In genomic region chrX:35040871-35041270, GRCh38 we compare ENCODE assay signal across 23 cellular contexts.
"Had no signal": no experiment of that assay in that cellular context is flagged by ENCODE, and none has a peak within 500 bp of the region (broad histone marks: within the 10 kb centered on the region; RNA-seq: fewer than 3 reads in every experiment).

No MANE protein-coding gene starts in this region.

- H3K4me1 ChIP-seq: foreskin keratinocyte, lower lobe of right lung, parathyroid adenoma, spleen, upper lobe of left lung had no signal

- H3K9ac ChIP-seq: parathyroid adenoma had no signal

- ATAC-seq: activated CD4-positive, alpha-beta T cell treated with anti-CD3 and anti-CD28 coated beads for 36 hours; esophagus mucosa; foreskin keratinocyte; left colon; lower lobe of right lung; natural killer cell treated with Interleukin-12 subunit alpha and Interleukin-12 subunit beta and Interleukin-15 and Interleukin-18, amount 100 ng/mL, for 72 hours; sciatic nerve; stimulated activated memory B cell treated with anti-CD40 and anti-IgM and Interleukin-4, amounts not matched to agents 10 μg/mL and 1 μg/mL and 100 μg/mL, for 72 hours had no signal

- H3K27me3 ChIP-seq: foreskin keratinocyte, hepatocyte, neutrophil, spleen, upper lobe of left lung had no signal

- H2AFZ ChIP-seq: hepatocyte, parathyroid adenoma had no signal

- H3K4me3 ChIP-seq: hepatocyte, lower lobe of right lung, spleen, thoracic aorta, upper lobe of left lung had no signal

- DNase-seq: activated CD4-positive, alpha-beta memory T cell treated with anti-CD3 and anti-CD28 coated beads for 36 hours; activated CD4-positive, alpha-beta T cell treated with anti-CD3 and anti-CD28 coated beads for 36 hours; activated naive CD4-positive, alpha-beta T cell treated with Interleukin-2 at 50 U/mL for 16 hours; activated naive CD8-positive, alpha-beta T cell treated with anti-CD3 and anti-CD28 coated beads, Interleukin-2, amount 10 ng/mL, durations not matched to agents 7 days and 5 days; activated T-cell treated with anti-CD3 and anti-CD28 coated beads, Interleukin-2, amount 50 U/mL, for 1 hour; anterior cingulate cortex; cortex of kidney; left colon; lower lobe of right lung; spleen; stimulated activated CD4-positive, alpha-beta T cell treated with anti-CD3 and anti-CD28 coated beads, Interleukin-4, amount 100 ng/mL, for 4 hours; upper lobe of left lung had no signal

- H3K4me1 Mint-ChIP-seq: activated CD4-positive, alpha-beta T cell treated with anti-CD3 and anti-CD28 coated beads for 36 hours; activated naive CD8-positive, alpha-beta T cell treated with anti-CD3 and anti-CD28 coated beads, Interleukin-2, amount 10 ng/mL, durations not matched to agents 7 days and 5 days; stimulated activated memory B cell treated with anti-CD40 and anti-IgM and Interleukin-4, amounts not matched to agents 10 μg/mL and 1 μg/mL and 100 μg/mL, for 72 hours had no signal

- H3K9me3 ChIP-seq: lower lobe of right lung, neutrophil, thoracic aorta had no signal

- H3K4me3 Mint-ChIP-seq: activated CD4-positive, alpha-beta memory T cell treated with anti-CD3 and anti-CD28 coated beads for 36 hours; activated CD4-positive, alpha-beta T cell treated with anti-CD3 and anti-CD28 coated beads for 36 hours; activated naive CD8-positive, alpha-beta T cell treated with anti-CD3 and anti-CD28 coated beads, Interleukin-2, amount 10 ng/mL, durations not matched to agents 7 days and 5 days; natural killer cell treated with Interleukin-12 subunit alpha and Interleukin-12 subunit beta and Interleukin-15 and Interleukin-18, amount 100 ng/mL, for 72 hours; stimulated activated memory B cell treated with anti-CD40 and anti-IgM and Interleukin-4, amounts not matched to agents 10 μg/mL and 1 μg/mL and 100 μg/mL, for 72 hours; T-helper 2 cell treated with Interferon-gamma antibody and Interleukin-4, amounts not matched to agents 5 μg/mL and 100 μg/mL, for 36 hours had no signal

- H3K9me3 Mint-ChIP-seq: activated naive CD8-positive, alpha-beta T cell treated with anti-CD3 and anti-CD28 coated beads, Interleukin-2, amount 10 ng/mL, durations not matched to agents 7 days and 5 days had no signal

- H3K27ac Mint-ChIP-seq: activated CD4-positive, alpha-beta memory T cell treated with anti-CD3 and anti-CD28 coated beads for 36 hours; activated CD4-positive, alpha-beta T cell treated with anti-CD3 and anti-CD28 coated beads for 36 hours; activated naive CD8-positive, alpha-beta T cell treated with anti-CD3 and anti-CD28 coated beads, Interleukin-2, amount 10 ng/mL, durations not matched to agents 7 days and 5 days; activated T-helper 2 cell treated with anti-CD3 and anti-CD28 coated beads, Interferon-gamma antibody, Interleukin-2, Interleukin-4, amounts not matched to agents 10 μg/mL and 5 μg/mL and 100 μg/mL, durations not matched to agents 14 hours and 24 hours and 36 hours; natural killer cell treated with Interleukin-12 subunit alpha and Interleukin-12 subunit beta and Interleukin-15 and Interleukin-18, amount 100 ng/mL, for 72 hours; stimulated activated memory B cell treated with anti-CD40 and anti-IgM and Interleukin-4, amounts not matched to agents 10 μg/mL and 1 μg/mL and 100 μg/mL, for 72 hours; T-helper 2 cell treated with Interferon-gamma antibody and Interleukin-4, amounts not matched to agents 5 μg/mL and 100 μg/mL, for 36 hours had no signal

- H3K4me2 ChIP-seq: hepatocyte had no signal

- H3K27ac ChIP-seq: foreskin keratinocyte, hepatocyte, lower lobe of right lung, neutrophil, parathyroid adenoma, spleen, thoracic aorta, upper lobe of left lung had no signal

- H3K27me3 Mint-ChIP-seq: activated CD4-positive, alpha-beta memory T cell treated with anti-CD3 and anti-CD28 coated beads for 36 hours; activated CD4-positive, alpha-beta T cell treated with anti-CD3 and anti-CD28 coated beads for 36 hours; activated naive CD8-positive, alpha-beta T cell treated with anti-CD3 and anti-CD28 coated beads, Interleukin-2, amount 10 ng/mL, durations not matched to agents 7 days and 5 days; natural killer cell treated with Interleukin-12 subunit alpha and Interleukin-12 subunit beta and Interleukin-15 and Interleukin-18, amount 100 ng/mL, for 72 hours; stimulated activated memory B cell treated with anti-CD40 and anti-IgM and Interleukin-4, amounts not matched to agents 10 μg/mL and 1 μg/mL and 100 μg/mL, for 72 hours had no signal

- H3K36me3 Mint-ChIP-seq: activated CD4-positive, alpha-beta memory T cell treated with anti-CD3 and anti-CD28 coated beads for 36 hours; activated naive CD8-positive, alpha-beta T cell treated with anti-CD3 and anti-CD28 coated beads, Interleukin-2, amount 10 ng/mL, durations not matched to agents 7 days and 5 days; stimulated activated memory B cell treated with anti-CD40 and anti-IgM and Interleukin-4, amounts not matched to agents 10 μg/mL and 1 μg/mL and 100 μg/mL, for 72 hours had no signal

- H3K36me3 ChIP-seq: lower lobe of right lung, neutrophil, spleen, thoracic aorta, upper lobe of left lung had no signal
